Comparison of ENCODE assay signal across 11 cellular contexts in genomic region chr1:24952413-24952841, GRCh38. TPM values are rescaled to one million over a fixed set of nuclear protein-coding genes. Genes with fewer than 3 reads are reported as not detected.
DNase-seq lines count a peak whose midpoint lies in the region; ATAC-seq and TF ChIP-seq lines count a peak whose summit lies in the region.
"Had no signal": no experiment of that assay in that cellular context is flagged by ENCODE, and none has a peak within 500 bp of the region (broad histone marks: within the 10 kb centered on the region; RNA-seq: fewer than 3 reads in every experiment).

No MANE protein-coding gene starts in this region.

- no peaks in the 10 kb centered on the region for H3K27me3 Mint-ChIP-seq in activated naive CD4-positive, alpha-beta T cell treated with anti-CD3 and anti-CD28 coated beads, Interleukin-2, amount 50 U/mL, for 24 hours
- no peaks in the 10 kb centered on the region for H3K27me3 Mint-ChIP-seq in activated naive CD8-positive, alpha-beta T cell
- no peaks in the 10 kb centered on the region for H3K27me3 Mint-ChIP-seq in stimulated activated naive CD8-positive, alpha-beta T cell treated with anti-CD3 and anti-CD28 coated beads, Interleukin-15, Interleukin-2, amounts not matched to agents 100 ng/mL and 50 ng/mL, for 24 hours
- H3K27me3 Mint-ChIP-seq in type B pancreatic cell = peaks cover 6% of the 10 kb centered on the region

- peak overlapping the region; percentile 84 for H3K27ac Mint-ChIP-seq in activated naive CD4-positive, alpha-beta T cell treated with anti-CD3 and anti-CD28 coated beads, Interleukin-2, amount 50 U/mL, for 24 hours
- peak overlapping the region; percentile 91 for H3K27ac Mint-ChIP-seq in activated naive CD8-positive, alpha-beta T cell
- H3K27ac Mint-ChIP-seq in stimulated activated naive CD8-positive, alpha-beta T cell treated with anti-CD3 and anti-CD28 coated beads, Interleukin-15, Interleukin-2, amounts not matched to agents 100 ng/mL and 50 ng/mL, for 24 hours = peak overlapping the region; percentile 99
- H3K27ac Mint-ChIP-seq in type B pancreatic cell = no peak overlapping the region

- no peak for TF ChIP-seq CTCF in type B pancreatic cell (conservative IDR thresholded peaks at IDR 0.05)

- no peak for DNase-seq in activated naive CD4-positive, alpha-beta T cell treated with Interleukin-2 at 50 U/mL for 16 hours
- DNase-seq in NAMALWA (ENCODE audit: low spot score) (peak; percentile 35), dermis blood vessel endothelial cell (no peak), type B pancreatic cell (ENCODE audit: extremely low spot score, unreplicated experiment) (no peak)
- DNase-seq: body of pancreas, NCI-H774 had no signal

- H3K4me1 Mint-ChIP-seq in activated naive CD4-positive, alpha-beta T cell treated with anti-CD3 and anti-CD28 coated beads, Interleukin-2, amount 50 U/mL, for 24 hours = peaks cover 68% of the 10 kb centered on the region
- peaks cover 81% of the 10 kb centered on the region for H3K4me1 Mint-ChIP-seq in activated naive CD8-positive, alpha-beta T cell (ENCODE audit: low read depth)
- peaks cover 99% of the 10 kb centered on the region for H3K4me1 Mint-ChIP-seq in stimulated activated naive CD8-positive, alpha-beta T cell treated with anti-CD3 and anti-CD28 coated beads, Interleukin-15, Interleukin-2, amounts not matched to agents 100 ng/mL and 50 ng/mL, for 24 hours (ENCODE audit: low read depth)
- H3K4me1 Mint-ChIP-seq in type B pancreatic cell (ENCODE audit: unreplicated experiment) = peaks cover 7% of the 10 kb centered on the region

- peaks cover 4% of the 10 kb centered on the region for H3K36me3 Mint-ChIP-seq in activated naive CD4-positive, alpha-beta T cell treated with anti-CD3 and anti-CD28 coated beads, Interleukin-2, amount 50 U/mL, for 24 hours
- peaks cover 15% of the 10 kb centered on the region for H3K36me3 Mint-ChIP-seq in activated naive CD8-positive, alpha-beta T cell
- peaks cover 89% of the 10 kb centered on the region for H3K36me3 Mint-ChIP-seq in stimulated activated naive CD8-positive, alpha-beta T cell treated with anti-CD3 and anti-CD28 coated beads, Interleukin-15, Interleukin-2, amounts not matched to agents 100 ng/mL and 50 ng/mL, for 24 hours (ENCODE audit: low read depth)
- H3K36me3 Mint-ChIP-seq in type B pancreatic cell = no peaks in the 10 kb centered on the region

- H3K9me3 Mint-ChIP-seq in activated naive CD4-positive, alpha-beta T cell treated with anti-CD3 and anti-CD28 coated beads, Interleukin-2, amount 50 U/mL, for 24 hours = no peaks in the 10 kb centered on the region
- H3K9me3 Mint-ChIP-seq in activated naive CD8-positive, alpha-beta T cell (ENCODE audit: low read depth) = no peaks in the 10 kb centered on the region
- H3K9me3 Mint-ChIP-seq in stimulated activated naive CD8-positive, alpha-beta T cell treated with anti-CD3 and anti-CD28 coated beads, Interleukin-15, Interleukin-2, amounts not matched to agents 100 ng/mL and 50 ng/mL, for 24 hours = no peaks in the 10 kb centered on the region
- H3K9me3 Mint-ChIP-seq in type B pancreatic cell = no peaks in the 10 kb centered on the region

- H3K4me3 Mint-ChIP-seq in activated naive CD4-positive, alpha-beta T cell treated with anti-CD3 and anti-CD28 coated beads, Interleukin-2, amount 50 U/mL, for 24 hours = peak overlapping the region; percentile 56
- peak overlapping the region; percentile 62 for H3K4me3 Mint-ChIP-seq in activated naive CD8-positive, alpha-beta T cell
- peak overlapping the region; percentile 74 for H3K4me3 Mint-ChIP-seq in stimulated activated naive CD8-positive, alpha-beta T cell treated with anti-CD3 and anti-CD28 coated beads, Interleukin-15, Interleukin-2, amounts not matched to agents 100 ng/mL and 50 ng/mL, for 24 hours
- H3K4me3 Mint-ChIP-seq in type B pancreatic cell = no peak overlapping the region

- no peak for ATAC-seq in HG02938 (IDR thresholded peaks at IDR 0.05; ENCODE audit: unreplicated experiment)
- ATAC-seq: body of pancreas, left lobe of liver had no signal

RNA-seq across cellular contexts. Expression of gene RUNX3, which starts 22.4 kb away (rescaled TPM):
- not detected in 2 replicates for total RNA-seq in dermis blood vessel endothelial cell
- 0.41 TPM in 1 of 2 replicates, not detected in the other for total RNA-seq in type B pancreatic cell (ENCODE audit: low replicate concordance)
